10 cellular contexts compared by ENCODE assay signal in the genomic region with DNA sequence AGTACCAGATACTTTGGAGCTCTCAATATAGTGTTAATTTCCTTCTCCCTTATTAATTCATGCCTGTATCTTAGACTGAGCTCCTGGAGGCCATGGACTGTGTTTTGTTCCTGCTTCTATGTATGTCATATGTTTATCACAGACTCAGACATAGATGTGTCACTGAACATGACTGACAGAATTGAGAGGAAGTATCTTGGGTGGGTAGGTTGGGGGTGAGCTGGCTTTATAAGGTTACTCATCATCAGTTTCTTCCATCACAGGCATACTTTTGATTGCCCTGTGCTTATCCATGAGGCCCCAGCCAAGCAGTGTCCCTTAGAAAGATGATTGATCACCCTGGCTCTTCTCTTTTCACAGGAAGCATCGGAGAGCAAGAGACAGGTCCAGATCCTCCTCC. TPM values are rescaled to one million over a fixed set of nuclear protein-coding genes. Genes with fewer than 3 reads are reported as not detected.
DNase-seq lines count a peak whose midpoint lies in the region; ATAC-seq and TF ChIP-seq lines count a peak whose summit lies in the region.
"Had no signal": no experiment of that assay in that cellular context is flagged by ENCODE, and none has a peak within 500 bp of the region (broad histone marks: within the 10 kb centered on the region; RNA-seq: fewer than 3 reads in every experiment).

No MANE protein-coding gene starts in this region.

- peaks cover 0 to 16% of the 10 kb centered on the region in 2 donors for H3K4me1 ChIP-seq in right atrium auricular region
- peaks cover 0 to 18% of the 10 kb centered on the region in 2 donors for H3K4me1 ChIP-seq in adrenal gland (replicated peaks in 1 of 2)
- peaks cover 18% of the 10 kb centered on the region for H3K4me1 ChIP-seq in lower lobe of right lung
- H3K4me1 ChIP-seq in upper lobe of left lung: peaks cover 7 to 21% (median 15%) of the 10 kb centered on the region in 4 donors

- DNase-seq in right atrium auricular region (ENCODE audit: low spot score): no peak
- DNase-seq in Right ventricle myocardium inferior (ENCODE audit: missing footprints): no peak
- DNase-seq in adrenal gland: peak in 1 of 7 donors; percentile 12
- no peak for DNase-seq in lower lobe of right lung
- no peak for DNase-seq in upper lobe of left lung
- no peak for DNase-seq in caudate nucleus (lab: John Stamatoyannopoulos, UW)
- DNase-seq in NCI-H2171 treated with DMSO at 0.1 percent for 48 hours (lab: John Stamatoyannopoulos, UW): no peak
- DNase-seq: amygdala, retina had no signal

- WGBS in adrenal gland, 4 donors: 50 to 80% (median 65%) methylated on average over 1 of the region's 1 CpG
- WGBS in upper lobe of left lung, 2 donors: 73 to 100% methylated on average over 1 of the region's 1 CpG

- intact Hi-C loops in Right ventricle myocardium inferior (cut with DNase I) (loop anchor here (10.0 kb wide), 1 partner anchor 124 kb away; no protein-coding TSS in a partner anchor), adrenal gland (cut with DNase I) (loop anchor here in 1 of 2 donors (10.0 kb wide), 2 partner anchors 64 to 114 kb away; no protein-coding TSS in a partner anchor), lower lobe of right lung (cut with DNase I) (no loop called here)

- no peak overlapping the region for H3K4me3 ChIP-seq in right atrium auricular region
- H3K4me3 ChIP-seq in adrenal gland: no peak overlapping the region
- H3K4me3 ChIP-seq in lower lobe of right lung: no peak overlapping the region
- H3K4me3 ChIP-seq in upper lobe of left lung: no peak overlapping the region

- H3K36me3 ChIP-seq in right atrium auricular region: peaks cover 76% of the 10 kb centered on the region
- H3K36me3 ChIP-seq in adrenal gland (replicated peaks in 1 of 2): peaks cover 0 to 78% of the 10 kb centered on the region in 2 donors
- peaks cover 91% of the 10 kb centered on the region for H3K36me3 ChIP-seq in lower lobe of right lung
- H3K36me3 ChIP-seq in upper lobe of left lung: peaks cover 15 to 90% (median 59%) of the 10 kb centered on the region in 4 donors

- H3K27me3 ChIP-seq in right atrium auricular region (no peaks in the 10 kb centered on the region), adrenal gland (no peaks in the 10 kb centered on the region), lower lobe of right lung (ENCODE audit: low read depth) (no peaks in the 10 kb centered on the region), upper lobe of left lung (no peaks in the 10 kb centered on the region)

- TF ChIP-seq POLR2A in adrenal gland (IDR thresholded peaks at IDR 0.05) (no peak), upper lobe of left lung (IDR thresholded peaks at IDR 0.05) (no peak)

- peak overlapping the region; percentile 17 to 57 for H3K27ac ChIP-seq in right atrium auricular region
- H3K27ac ChIP-seq in adrenal gland: peak overlapping the region in 3 of 5 donors; percentile 38 to 73 (median 68)
- H3K27ac ChIP-seq in lower lobe of right lung: peak overlapping the region; percentile 65
- peak overlapping the region in 3 of 4 donors; percentile 32 to 67 (median 47) for H3K27ac ChIP-seq in upper lobe of left lung
- H3K27ac ChIP-seq in caudate nucleus (ENCODE audit: low read depth, low read length): no peak overlapping the region

- ATAC-seq in Right ventricle myocardium inferior: no peak
- peak; percentile 25 to 31 for ATAC-seq in lower lobe of right lung
- peak; percentile 15 to 48 for ATAC-seq in upper lobe of left lung (ENCODE audit: low FRiP score in 2 of 2)
- ATAC-seq in GM19397 (IDR thresholded peaks at IDR 0.05; ENCODE audit: unreplicated experiment): no peak

- no peaks in the 10 kb centered on the region for H3K9me3 ChIP-seq in right atrium auricular region
- H3K9me3 ChIP-seq in adrenal gland (replicated peaks in 1 of 3): no peaks in the 10 kb centered on the region
- H3K9me3 ChIP-seq in lower lobe of right lung: no peaks in the 10 kb centered on the region
- H3K9me3 ChIP-seq in upper lobe of left lung: no peaks in the 10 kb centered on the region

- no peak for TF ChIP-seq EP300 in upper lobe of left lung (IDR thresholded peaks at IDR 0.05)

- TF ChIP-seq CTCF in right atrium auricular region (IDR thresholded peaks at IDR 0.05): no peak
- no peak for TF ChIP-seq CTCF in adrenal gland (IDR thresholded peaks at IDR 0.05)
- TF ChIP-seq CTCF in lower lobe of right lung (IDR thresholded peaks at IDR 0.05): no peak
- no peak for TF ChIP-seq CTCF in upper lobe of left lung (IDR thresholded peaks at IDR 0.05)

RNA-seq across cellular contexts. Expression of gene SH3D21, which starts 5.6 kb away (rescaled TPM):
- 1 to 10 TPM; 1.2 to 1.4 TPM for total RNA-seq in right atrium auricular region
- total RNA-seq in Right ventricle myocardium inferior: 1.6 TPM
- 1 to 10 TPM in 5 of 8 donors, under 1 TPM in 3; 0.69 to 3.0 (median 1.7) TPM for total RNA-seq in adrenal gland
- 10 to 100 TPM in 1 of 3 donors, 1 to 10 TPM in 1, under 1 TPM in 1; 0.73 to 18.4 (median 1.8) TPM for polyA plus RNA-seq in adrenal gland
- total RNA-seq in lower lobe of right lung: 8.5 TPM
- total RNA-seq in upper lobe of left lung: 10 to 100 TPM in 3 of 6 donors, 1 to 10 TPM in 3; 4.4 to 65.0 (median 13.1) TPM

RNA-seq across cellular contexts. Expression of gene EVA1B, which starts 22.9 kb away (rescaled TPM):
- total RNA-seq in right atrium auricular region (10 to 100 TPM; 24.6 to 45.8 TPM), Right ventricle myocardium inferior (10.9 TPM), adrenal gland (100 to 1,000 TPM in 3 of 8 donors, 10 to 100 TPM in 5; 17.6 to 185 (median 71.5) TPM), lower lobe of right lung (25.7 TPM), upper lobe of left lung (10 to 100 TPM; 24.3 to 97.9 (median 36.6) TPM)
- polyA plus RNA-seq in adrenal gland: 100 to 1,000 TPM in 1 of 3 donors, 10 to 100 TPM in 1, not detected in 1; 59.5 to 105 TPM

Comparison
In these comparisons a context has a peak if more than half of its experiments do, and no peak if none do; other contexts are left out.
1. ATAC-seq: peak in lower lobe of right lung (2 of 2) and upper lobe of left lung (2 of 2); none in Right ventricle myocardium inferior (single experiment) and GM19397 (single experiment).